In the genomic region with DNA sequence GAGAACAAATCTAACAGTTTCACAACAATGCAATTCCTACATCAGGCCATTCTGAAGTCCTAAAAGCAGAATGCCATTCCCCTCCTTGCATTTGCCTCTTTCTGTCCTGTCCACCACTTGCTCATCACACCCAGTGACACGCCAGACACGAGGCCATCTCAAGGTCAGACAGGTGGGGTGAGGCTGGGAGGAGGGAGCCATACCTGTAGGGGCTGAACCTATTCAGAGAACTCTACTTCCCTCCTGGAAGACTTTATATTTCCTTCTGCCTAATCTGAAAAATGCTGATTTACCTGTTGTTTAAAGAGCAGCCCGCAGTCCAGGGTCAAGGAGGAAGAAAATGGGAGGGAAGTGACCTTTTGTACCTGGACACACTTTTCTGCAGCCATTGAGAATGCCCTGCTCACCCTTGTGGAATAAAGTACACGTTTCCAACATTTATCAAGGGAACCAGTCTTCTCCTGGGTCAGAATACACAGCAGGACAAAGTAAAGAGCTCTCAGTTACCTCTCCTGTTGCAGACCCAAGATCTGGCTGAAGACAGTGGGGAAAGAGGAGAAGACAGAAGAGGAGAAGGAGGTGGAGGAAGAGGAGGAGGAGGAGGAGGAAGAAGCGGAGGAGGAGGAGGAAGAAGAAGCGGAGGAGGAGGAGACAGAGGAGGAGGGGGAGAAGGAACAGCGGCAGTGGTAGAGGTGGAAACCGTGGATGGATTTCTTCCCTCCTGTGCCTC, we compare ENCODE assay signal across 19 cellular contexts. TPM values are rescaled to one million over a fixed set of nuclear protein-coding genes. Genes with fewer than 3 reads are reported as not detected.
A peak's percentile ranks its signal among the peaks of the same experiment; 100 is the strongest.
DNase-seq lines count a peak whose midpoint lies in the region; ATAC-seq and TF ChIP-seq lines count a peak whose summit lies in the region.
"Had no signal": no experiment of that assay in that cellular context is flagged by ENCODE, and none has a peak within 500 bp of the region (broad histone marks: within the 10 kb centered on the region; RNA-seq: fewer than 3 reads in every experiment).

No MANE protein-coding gene starts in this region.

- no peaks in the 10 kb centered on the region for H3K9me3 Mint-ChIP-seq in activated CD8-positive, alpha-beta T cell treated with anti-CD3 and anti-CD28 coated beads, Interleukin-2, amount 10 ng/mL, durations not matched to agents 7 days and 5 days (ENCODE audit: insufficient read depth)
- no peaks in the 10 kb centered on the region for H3K9me3 Mint-ChIP-seq in glutamatergic neuron (ENCODE audit: unreplicated experiment)

- TF ChIP-seq CTCF in spleen (IDR thresholded peaks at IDR 0.05 in 8 of 11, conservative IDR thresholded peaks at IDR 0.05 in 3 of 11) (no peak), glutamatergic neuron (IDR thresholded peaks at IDR 0.05; ENCODE audit: partially characterized antibody, unreplicated experiment) (no peak)

- intact Hi-C loops in spleen (cut with DNase I; ENCODE audit: low total_unique reads) = no loop called here

- H3K27ac ChIP-seq in layer of hippocampus (ENCODE audit: low read depth, low read length) (peak overlapping the region; percentile 55), spleen (peak overlapping the region; percentile 53 to 86 (median 74))
- H3K27ac ChIP-seq: ovary had no signal

- H3K27me3 Mint-ChIP-seq in activated CD8-positive, alpha-beta T cell treated with anti-CD3 and anti-CD28 coated beads, Interleukin-2, amount 10 ng/mL, durations not matched to agents 7 days and 5 days (ENCODE audit: low read depth) = peaks cover 16% of the 10 kb centered on the region
- peaks cover 5% of the 10 kb centered on the region for H3K27me3 Mint-ChIP-seq in glutamatergic neuron (ENCODE audit: unreplicated experiment)

- H3K9me3 ChIP-seq in spleen = no peaks in the 10 kb centered on the region
- H3K9me3 ChIP-seq: HAP-1, ovary had no signal

- no peak overlapping the region for H3K4me3 Mint-ChIP-seq in activated CD8-positive, alpha-beta T cell treated with anti-CD3 and anti-CD28 coated beads, Interleukin-2, amount 10 ng/mL, durations not matched to agents 7 days and 5 days
- no peak overlapping the region for H3K4me3 Mint-ChIP-seq in glutamatergic neuron (ENCODE audit: unreplicated experiment)

- ATAC-seq in activated CD8-positive, alpha-beta T cell treated with anti-CD3 and anti-CD28 coated beads, Interleukin-2, amount 10 ng/mL, durations not matched to agents 7 days and 5 days = no peak
- no peak for ATAC-seq in GM21576 (IDR thresholded peaks at IDR 0.05; ENCODE audit: unreplicated experiment)

- DNase-seq in spleen (no peak), DMS79 (lab: John Stamatoyannopoulos, UW) (no peak), glutamatergic neuron (no peak)
- DNase-seq in activated CD8-positive, alpha-beta T cell treated with anti-CD3 and anti-CD28 coated beads, Interleukin-2, amount 10 ng/mL, durations not matched to agents 7 days and 5 days = no peak
- DNase-seq: activated CD8-positive, alpha-beta memory T cell treated with anti-CD3 and anti-CD28 coated beads for 24 hours; activated naive CD4-positive, alpha-beta T cell; EL; NCI-H187 treated with DMSO at 0.1 percent for 48 hours; NCI-H748 treated with DMSO at 0.1 percent for 48 hours; ovary; Right ventricle myocardium superior; T-helper 9 cell had no signal

- peaks cover 0 to 69% (median 24%) of the 10 kb centered on the region in 6 donors for H3K4me1 ChIP-seq in spleen
- H3K4me1 ChIP-seq: HAP-1 had no signal

- no peak overlapping the region for H3K27ac Mint-ChIP-seq in activated CD8-positive, alpha-beta T cell treated with anti-CD3 and anti-CD28 coated beads, Interleukin-2, amount 10 ng/mL, durations not matched to agents 7 days and 5 days
- no peak overlapping the region for H3K27ac Mint-ChIP-seq in glutamatergic neuron (ENCODE audit: unreplicated experiment)

- 48 to 71% (median 57%) methylated on average over 8 of the region's 8 CpGs for WGBS in spleen, 5 donors

- H3K36me3 Mint-ChIP-seq in activated CD8-positive, alpha-beta T cell treated with anti-CD3 and anti-CD28 coated beads, Interleukin-2, amount 10 ng/mL, durations not matched to agents 7 days and 5 days (ENCODE audit: low read depth) = no peaks in the 10 kb centered on the region
- H3K36me3 Mint-ChIP-seq in glutamatergic neuron (ENCODE audit: unreplicated experiment) = no peaks in the 10 kb centered on the region

- H3K4me3 ChIP-seq in GM08714 (ENCODE audit: low read length) = peak overlapping the region; percentile 100; the same call in 1 of the 2 replicates
- peak overlapping the region in 5 of 8 donors; percentile 4 to 72 (median 22) for H3K4me3 ChIP-seq in spleen
- H3K4me3 ChIP-seq: HAP-1, ovary had no signal

- H3K36me3 ChIP-seq in spleen = no peaks in the 10 kb centered on the region
- H3K36me3 ChIP-seq: HAP-1, ovary had no signal

- POLR2A ChIA-PET in activated CD8-positive, alpha-beta T cell treated with anti-CD3 and anti-CD28 coated beads, Interleukin-2, amount 10 ng/mL, durations not matched to agents 7 days and 5 days (lab: Charles Lee) = no interaction called here

- CTCF ChIA-PET in activated CD8-positive, alpha-beta T cell treated with anti-CD3 and anti-CD28 coated beads, Interleukin-2, amount 10 ng/mL, durations not matched to agents 7 days and 5 days (lab: Charles Lee) = no interaction called here

- H3K27me3 ChIP-seq in layer of hippocampus (ENCODE audit: control insufficient read depth, insufficient read depth, low read length) (no peaks in the 10 kb centered on the region), spleen (replicated peaks in 1 of 7) (no peaks in the 10 kb centered on the region)
- H3K27me3 ChIP-seq: ovary had no signal

- H3K4me1 Mint-ChIP-seq in activated CD8-positive, alpha-beta T cell treated with anti-CD3 and anti-CD28 coated beads, Interleukin-2, amount 10 ng/mL, durations not matched to agents 7 days and 5 days (ENCODE audit: low read depth) = no peaks in the 10 kb centered on the region
- H3K4me1 Mint-ChIP-seq in glutamatergic neuron (ENCODE audit: low read depth, unreplicated experiment) = no peaks in the 10 kb centered on the region

- TF ChIP-seq POLR2A in Raji (IDR thresholded peaks at IDR 0.05; ENCODE audit: insufficient read depth, low read depth, low read length) (peak; percentile 69), spleen (IDR thresholded peaks at IDR 0.05) (no peak)

RNA-seq across cellular contexts. Expression of gene BLNK, which starts 1.1 kb away (rescaled TPM):
- total RNA-seq in spleen = 100 to 1,000 TPM in 2 of 7 donors, 10 to 100 TPM in 5; 63.7 to 128 (median 89.8) TPM
- polyA plus RNA-seq in spleen = 100 to 1,000 TPM in 2 of 3 donors, 10 to 100 TPM in 1; 76.4 to 116 (median 103) TPM
- total RNA-seq in activated CD8-positive, alpha-beta T cell treated with anti-CD3 and anti-CD28 coated beads, Interleukin-2, amount 10 ng/mL, durations not matched to agents 7 days and 5 days = not detected
- total RNA-seq in glutamatergic neuron (ENCODE audit: unreplicated experiment) = not detected
- total RNA-seq: lung microvascular endothelial cell had no signal

RNA-seq across cellular contexts. Expression of gene DNTT, which starts 31.8 kb away (rescaled TPM):
- total RNA-seq in spleen (under 1 TPM in 1 of 7 donors, not detected in 6; 0.59 TPM), glutamatergic neuron (ENCODE audit: unreplicated experiment) (not detected)
- under 1 TPM in 1 of 3 donors, not detected in 2; 0.08 TPM for polyA plus RNA-seq in spleen
- total RNA-seq in activated CD8-positive, alpha-beta T cell treated with anti-CD3 and anti-CD28 coated beads, Interleukin-2, amount 10 ng/mL, durations not matched to agents 7 days and 5 days = not detected
- total RNA-seq: cardiac septum, lung microvascular endothelial cell, ovary, Right ventricle myocardium superior had no signal
- polyA plus RNA-seq: ovary had no signal

Comparison
In these comparisons a context has a peak if more than half of its experiments do, and no peak if none do; other contexts are left out.
1. RNA of gene BLNK, which starts 1.1 kb away (total RNA-seq): 63.7 to 128 TPM in spleen; not detected in activated CD8-positive, alpha-beta T cell treated with anti-CD3 and anti-CD28 coated beads, Interleukin-2, amount 10 ng/mL, durations not matched to agents 7 days and 5 days and not detected in glutamatergic neuron (single experiment); every median in the first group is over 10 times any median in the second.